Comparison of ENCODE assay signal across 8 cellular contexts in genomic region chr12:70365398-70365647, GRCh38. TPM values are rescaled to one million over a fixed set of nuclear protein-coding genes. Genes with fewer than 3 reads are reported as not detected.
DNase-seq lines count a peak whose midpoint lies in the region; ATAC-seq and TF ChIP-seq lines count a peak whose summit lies in the region.

No MANE protein-coding gene starts in this region.

- H3K4me1 Mint-ChIP-seq in naive thymus-derived CD8-positive, alpha-beta T cell: peaks cover 7 to 34% (median 28%) of the 10 kb centered on the region in 4 donors

- TF ChIP-seq CTCF in AG04450 (IDR thresholded peaks at IDR 0.05; ENCODE audit: low read depth, low read length) (no peak), choroid plexus epithelial cell (conservative IDR thresholded peaks at IDR 0.05; ENCODE audit: low read depth, low read length) (no peak), foreskin keratinocyte (conservative IDR thresholded peaks at IDR 0.05) (no peak)

- H3K9me3 ChIP-seq in AG04450 (ENCODE audit: control insufficient read depth, insufficient read depth, low read length): no peaks in the 10 kb centered on the region; the same call in 1 of the 2 replicates

- POLR2A ChIA-PET in AG04450 (lab: Yijun Ruan, JAX): no interaction called here
- POLR2A ChIA-PET in naive thymus-derived CD8-positive, alpha-beta T cell (lab: Charles Lee): interaction anchor here (1.6 to 1.8 kb wide), 2 partner anchors 8 to 17 kb away, joined by 7 to 8 read pairs; no protein-coding TSS in a partner anchor

- no peaks in the 10 kb centered on the region for H3K9me3 Mint-ChIP-seq in naive thymus-derived CD8-positive, alpha-beta T cell

- H3K27ac Mint-ChIP-seq in naive thymus-derived CD8-positive, alpha-beta T cell: peak overlapping the region in 4 of 10 donors; percentile 8 to 77 (median 31)

- no peaks in the 10 kb centered on the region for H3K36me3 Mint-ChIP-seq in naive thymus-derived CD8-positive, alpha-beta T cell

- peak overlapping the region; percentile 74 to 100 (median 82) for H3K4me3 Mint-ChIP-seq in naive thymus-derived CD8-positive, alpha-beta T cell

- no peak overlapping the region for H3K27ac ChIP-seq in AG04450 (ENCODE audit: low read depth, low read length)
- no peak overlapping the region for H3K27ac ChIP-seq in foreskin keratinocyte

- DNase-seq in AG04450 (ENCODE audit: low read depth, low spot score) (no peak), HuH-7.5 (ENCODE audit: low spot score) (peak; percentile 9), choroid plexus epithelial cell (ENCODE audit: low read depth) (peak; percentile 7), foreskin keratinocyte (no peak), AML-193 (lab: John Stamatoyannopoulos, UW) (no peak), NCI-H1105 (lab: John Stamatoyannopoulos, UW) (no peak), SIG-M5 (lab: John Stamatoyannopoulos, UW) (no peak)
- no peak for DNase-seq in naive thymus-derived CD8-positive, alpha-beta T cell

- CTCF ChIA-PET in AG04450 (lab: Charles Lee): no interaction called here

- peak overlapping the region; percentile 62 for H3K4me3 ChIP-seq in AG04450 (ENCODE audit: low read depth, low read length)
- H3K4me3 ChIP-seq in choroid plexus epithelial cell (ENCODE audit: low read depth, low read length): peak overlapping the region; percentile 67

- no peaks in the 10 kb centered on the region for H3K4me1 ChIP-seq in foreskin keratinocyte

- H3K27me3 Mint-ChIP-seq in naive thymus-derived CD8-positive, alpha-beta T cell: peaks cover 0 to 4% (median 0%) of the 10 kb centered on the region in 5 donors

- ATAC-seq in naive thymus-derived CD8-positive, alpha-beta T cell: no peak
- no peak for ATAC-seq in foreskin keratinocyte

- peaks cover 35% of the 10 kb centered on the region for H3K27me3 ChIP-seq in AG04450 (ENCODE audit: control insufficient read depth, insufficient read depth, low read length)
- peaks cover 40% of the 10 kb centered on the region for H3K27me3 ChIP-seq in foreskin keratinocyte

RNA-seq across cellular contexts. Expression of gene KCNMB4, which starts 0.8 kb away (rescaled TPM):
- polyA plus RNA-seq in AG04450 (2011; rRNA removed) (0.14 and 0.17 TPM in 2 replicates), foreskin keratinocyte (0.20 and 1.4 TPM in 2 replicates)
- polyA minus RNA-seq in AG04450 (2011; rRNA and poly(A)+ RNA removed): 0.09 TPM in 2 replicates
- total RNA-seq in naive thymus-derived CD8-positive, alpha-beta T cell: 1 to 10 TPM; 2.6 to 3.2 TPM
- 1 to 10 TPM in 2 of 3 donors, under 1 TPM in 1; 0.64 to 1.8 (median 1.3) TPM for polyA plus RNA-seq in naive thymus-derived CD8-positive, alpha-beta T cell
- 0.11 and 1.1 TPM in 2 replicates for total RNA-seq in foreskin keratinocyte

Comparison
In these comparisons a context has a peak if more than half of its experiments do, and no peak if none do; other contexts are left out.
1. DNase-seq: peak in HuH-7.5 (single experiment) and choroid plexus epithelial cell (single experiment); none in AG04450 (single experiment), naive thymus-derived CD8-positive, alpha-beta T cell (0 of 10), foreskin keratinocyte (0 of 2), AML-193 (0 of 2), NCI-H1105 (single experiment) and SIG-M5 (single experiment).